In genomic region chr1:173403996-173404395, GRCh38 we compare ENCODE assay signal across 17 cellular contexts.
DNase-seq lines count a peak whose midpoint lies in the region; ATAC-seq, FAIRE-seq and TF ChIP-seq lines count a peak whose summit lies in the region.
"Had no signal": no experiment of that assay in that cellular context is flagged by ENCODE, and none has a peak within 500 bp of the region (broad histone marks: within the 10 kb centered on the region; RNA-seq: fewer than 3 reads in every experiment).

No MANE protein-coding gene starts in this region.

- WGBS in GM12878 (ENCODE audit: insufficient coverage, insufficient replicate concordance, low lambda C conversion rate, missing lambda C conversion rate) = 66% methylated on average over 3 of the region's 3 CpGs

- H3K27me3 ChIP-seq in GM12878 (replicated peaks in 1 of 2; ENCODE audit: control insufficient read depth in 2 of 2, insufficient read depth in 2 of 2, low read length in 1 of 2) = no peaks in the 10 kb centered on the region

- H3K4me1 ChIP-seq in GM12878 (ENCODE audit: control insufficient read depth, insufficient read depth, low read length) = peaks cover 36% of the 10 kb centered on the region

- H3K36me3 ChIP-seq in GM12878 (ENCODE audit: control insufficient read depth in 2 of 2, insufficient read depth in 2 of 2, low read length in 1 of 2) = no peaks in the 10 kb centered on the region

- H3K4me2 ChIP-seq in GM12878 (ENCODE audit: control insufficient read depth, insufficient read depth) = no peak overlapping the region

- H3K79me2 ChIP-seq in GM12878 (ENCODE audit: control insufficient read depth, insufficient read depth, low read length) = no peaks in the 10 kb centered on the region; the same call in none of the 2 replicates

- no peak overlapping the region for H3K27ac Mint-ChIP-seq in memory B cell
- peak overlapping the region; percentile 63 for H3K27ac Mint-ChIP-seq in stimulated activated naive B cell treated with anti-CD40 and anti-IgM and Interleukin-4, amounts not matched to agents 10 μg/mL and 1 μg/mL and 100 μg/mL, for 72 hours
- H3K27ac Mint-ChIP-seq in activated T-helper 17 cell treated with anti-CD3 and anti-CD28 coated beads, Interleukin-2, amount 50 U/mL, for 72 hours = no peak overlapping the region
- H3K27ac Mint-ChIP-seq: CD4-positive, alpha-beta T cell had no signal

- peaks cover 29% of the 10 kb centered on the region for H3K4me1 Mint-ChIP-seq in memory B cell
- peaks cover 33 to 42% of the 10 kb centered on the region in 2 donors for H3K4me1 Mint-ChIP-seq in stimulated activated naive B cell treated with anti-CD40 and anti-IgM and Interleukin-4, amounts not matched to agents 10 μg/mL and 1 μg/mL and 100 μg/mL, for 72 hours
- peaks cover 6% of the 10 kb centered on the region for H3K4me1 Mint-ChIP-seq in activated T-helper 17 cell treated with anti-CD3 and anti-CD28 coated beads, Interleukin-2, amount 50 U/mL, for 72 hours

- no peak for TF ChIP-seq CTCF in GM12865 (IDR thresholded peaks at IDR 0.05; ENCODE audit: insufficient read depth, low read depth, low read length, missing control alignments)
- TF ChIP-seq CTCF in GM12878 (IDR thresholded peaks at IDR 0.05 in 2 of 3, conservative IDR thresholded peaks at IDR 0.05 in 1 of 3; ENCODE audit: control insufficient read depth in 2 of 3, extremely low read depth in 1 of 3, insufficient read depth in 1 of 3, low read depth in 3 of 3, low read length in 3 of 3) = no peak

- H3K9ac ChIP-seq in GM12878 (ENCODE audit: control insufficient read depth, insufficient read depth, low read length) = no peak overlapping the region

- in situ Hi-C loops in GM12878 (cut with MboI) = no loop called here

- TF ChIP-seq RAD21 in GM12878 (IDR thresholded peaks at IDR 0.05; ENCODE audit: insufficient read depth, low read depth, low read length) = no peak

- RAD21 ChIA-PET in GM12878 (lab: Charles Lee; ENCODE audit: unreplicated experiment) = no interaction called here

- POLR2A ChIA-PET in GM12878 (lab: Charles Lee) = no interaction called here

- ATAC-seq in GM12878 = peak; percentile 4; the same call in 1 of the 3 replicates
- peak; percentile 35 for ATAC-seq in memory B cell (ENCODE audit: low read depth)
- ATAC-seq in stimulated activated naive B cell treated with anti-CD40 and anti-IgM and Interleukin-4, amounts not matched to agents 10 μg/mL and 1 μg/mL and 100 μg/mL, for 72 hours (replicated peaks) = peak; percentile 41 to 77
- ATAC-seq in activated T-helper 17 cell treated with anti-CD3 and anti-CD28 coated beads, Interleukin-2, amount 50 U/mL, for 72 hours (replicated peaks) = no peak
- no peak for ATAC-seq in HG02610 (IDR thresholded peaks at IDR 0.05; ENCODE audit: unreplicated experiment)

- H3K36me3 Mint-ChIP-seq in memory B cell = peaks cover 2% of the 10 kb centered on the region
- peaks cover 6 to 15% of the 10 kb centered on the region in 2 donors for H3K36me3 Mint-ChIP-seq in stimulated activated naive B cell treated with anti-CD40 and anti-IgM and Interleukin-4, amounts not matched to agents 10 μg/mL and 1 μg/mL and 100 μg/mL, for 72 hours
- H3K36me3 Mint-ChIP-seq in activated T-helper 17 cell treated with anti-CD3 and anti-CD28 coated beads, Interleukin-2, amount 50 U/mL, for 72 hours (ENCODE audit: low read depth) = no peaks in the 10 kb centered on the region

- intact Hi-C loops in GM12878 (cut with micrococcal nuclease; ENCODE audit: unreplicated experiment) = no loop called here

- SMC1A ChIA-PET in GM12878 (lab: Charles Lee; ENCODE audit: uncharacterized antibody, unreplicated experiment) = no interaction called here

- H3K27ac ChIP-seq in GM12878 (ENCODE audit: control insufficient read depth, insufficient read depth) = no peak overlapping the region

- H3K4me3 ChIP-seq in GM12865 (ENCODE audit: low read depth, low read length) = no peak overlapping the region
- no peak overlapping the region for H3K4me3 ChIP-seq in GM12878

- FAIRE-seq in GM12878 (lab: Jason Lieb, UNC) = no peak
- FAIRE-seq: GM12892, GM19239 had no signal

- peaks cover 3% of the 10 kb centered on the region for H3K9me3 Mint-ChIP-seq in memory B cell
- peaks cover 0 to 3% of the 10 kb centered on the region in 2 donors for H3K9me3 Mint-ChIP-seq in stimulated activated naive B cell treated with anti-CD40 and anti-IgM and Interleukin-4, amounts not matched to agents 10 μg/mL and 1 μg/mL and 100 μg/mL, for 72 hours
- H3K9me3 Mint-ChIP-seq in activated T-helper 17 cell treated with anti-CD3 and anti-CD28 coated beads, Interleukin-2, amount 50 U/mL, for 72 hours = no peaks in the 10 kb centered on the region
- H3K9me3 Mint-ChIP-seq: CD4-positive, alpha-beta T cell had no signal

- no TSS peak for BruUV-seq in GM12878 (replicated peaks; lab: Mats Ljungman, UMichigan)

- CTCF ChIA-PET in GM12878 (lab: Yijun Ruan, JAX) = interaction anchor here (0.5 kb wide), 1 partner anchor 929 kb away, joined by 3 read pairs; no protein-coding TSS in a partner anchor

- H3K27me3 Mint-ChIP-seq in memory B cell = no peaks in the 10 kb centered on the region
- no peaks in the 10 kb centered on the region for H3K27me3 Mint-ChIP-seq in stimulated activated naive B cell treated with anti-CD40 and anti-IgM and Interleukin-4, amounts not matched to agents 10 μg/mL and 1 μg/mL and 100 μg/mL, for 72 hours
- H3K27me3 Mint-ChIP-seq in activated T-helper 17 cell treated with anti-CD3 and anti-CD28 coated beads, Interleukin-2, amount 50 U/mL, for 72 hours = no peaks in the 10 kb centered on the region
- H3K27me3 Mint-ChIP-seq: CD4-positive, alpha-beta T cell had no signal

- H4K20me1 ChIP-seq in GM12878 (ENCODE audit: control insufficient read depth, insufficient read depth) = no peaks in the 10 kb centered on the region

- no peak for TF ChIP-seq POLR2A in GM12878 (IDR thresholded peaks at IDR 0.05; ENCODE audit: low read depth, low read length)

- DNase-seq in GM12865 (ENCODE audit: low read depth) (peak; percentile 25), GM12878 (ENCODE audit: low read depth, low spot score) (no peak), memory B cell (ENCODE audit: low spot score in 2 of 2) (no peak), D341Med (ENCODE audit: low spot score) (no peak)
- DNase-seq in stimulated activated naive B cell treated with anti-CD40 and anti-IgM and Interleukin-4, amounts not matched to agents 10 μg/mL and 1 μg/mL and 100 μg/mL, for 72 hours = no peak
- DNase-seq: ACHN; C1 segment of cervical spinal cord; Calu3; CD4-positive, alpha-beta T cell; DMS79; HCEC 1CT; IMR-90; KBM-7 had no signal

- no peak overlapping the region for H2AFZ ChIP-seq in GM12878 (ENCODE audit: control insufficient read depth, low read depth, low read length)

- H3K9me3 ChIP-seq in GM12878 (replicated peaks; ENCODE audit: control insufficient read depth, insufficient read depth, low read length) = no peaks in the 10 kb centered on the region; the same call in 2 of the 3 replicates

- no peak overlapping the region for H3K4me3 Mint-ChIP-seq in memory B cell
- H3K4me3 Mint-ChIP-seq in stimulated activated naive B cell treated with anti-CD40 and anti-IgM and Interleukin-4, amounts not matched to agents 10 μg/mL and 1 μg/mL and 100 μg/mL, for 72 hours = no peak overlapping the region
- H3K4me3 Mint-ChIP-seq in activated T-helper 17 cell treated with anti-CD3 and anti-CD28 coated beads, Interleukin-2, amount 50 U/mL, for 72 hours = no peak overlapping the region
- H3K4me3 Mint-ChIP-seq: CD4-positive, alpha-beta T cell had no signal

- TF ChIP-seq EP300 in GM12878 (IDR thresholded peaks at IDR 0.05; ENCODE audit: borderline replicate concordance in 1 of 2, control insufficient read depth in 1 of 2, low read depth in 2 of 2, low read length in 2 of 2) = no peak

TF ChIP-seq in GM12878, 131 proteins besides CTCF, POLR2A, EP300 and RAD21 (continues in another document):
- TF ChIP-seq HCFC1 (IDR thresholded peaks at IDR 0.05; ENCODE audit: low read length) (no peak), MEF2B (IDR thresholded peaks at IDR 0.05; ENCODE audit: partially characterized antibody, poor library complexity, severe bottlenecking) (peak; percentile 74), FOS (IDR thresholded peaks at IDR 0.05; ENCODE audit: borderline replicate concordance, extremely low read depth, insufficient read length) (no peak), RUNX3 (IDR thresholded peaks at IDR 0.05; ENCODE audit: low read length) (peak; percentile 10; the same call in 1 of the 2 replicates), PAX5 (IDR thresholded peaks at IDR 0.05; ENCODE audit: borderline replicate concordance, low read depth, low read length) (peak; percentile 85), CHD4 (IDR thresholded peaks at IDR 0.05) (no peak), CHD1 (IDR thresholded peaks at IDR 0.05; ENCODE audit: low read depth, low read length) (no peak), NR2C1 (IDR thresholded peaks at IDR 0.05) (no peak), BCL3 (IDR thresholded peaks at IDR 0.05; ENCODE audit: borderline replicate concordance, insufficient read depth, low read depth, low read length, poor library complexity, severe bottlenecking) (no peak)

Comparison
In these comparisons a context has a peak if more than half of its experiments do, and no peak if none do; other contexts are left out.
1. ATAC-seq: peak in GM12878 (single experiment), memory B cell (single experiment) and stimulated activated naive B cell treated with anti-CD40 and anti-IgM and Interleukin-4, amounts not matched to agents 10 μg/mL and 1 μg/mL and 100 μg/mL, for 72 hours (2 of 2); none in activated T-helper 17 cell treated with anti-CD3 and anti-CD28 coated beads, Interleukin-2, amount 50 U/mL, for 72 hours (single experiment) and HG02610 (single experiment).